In the genomic region with DNA sequence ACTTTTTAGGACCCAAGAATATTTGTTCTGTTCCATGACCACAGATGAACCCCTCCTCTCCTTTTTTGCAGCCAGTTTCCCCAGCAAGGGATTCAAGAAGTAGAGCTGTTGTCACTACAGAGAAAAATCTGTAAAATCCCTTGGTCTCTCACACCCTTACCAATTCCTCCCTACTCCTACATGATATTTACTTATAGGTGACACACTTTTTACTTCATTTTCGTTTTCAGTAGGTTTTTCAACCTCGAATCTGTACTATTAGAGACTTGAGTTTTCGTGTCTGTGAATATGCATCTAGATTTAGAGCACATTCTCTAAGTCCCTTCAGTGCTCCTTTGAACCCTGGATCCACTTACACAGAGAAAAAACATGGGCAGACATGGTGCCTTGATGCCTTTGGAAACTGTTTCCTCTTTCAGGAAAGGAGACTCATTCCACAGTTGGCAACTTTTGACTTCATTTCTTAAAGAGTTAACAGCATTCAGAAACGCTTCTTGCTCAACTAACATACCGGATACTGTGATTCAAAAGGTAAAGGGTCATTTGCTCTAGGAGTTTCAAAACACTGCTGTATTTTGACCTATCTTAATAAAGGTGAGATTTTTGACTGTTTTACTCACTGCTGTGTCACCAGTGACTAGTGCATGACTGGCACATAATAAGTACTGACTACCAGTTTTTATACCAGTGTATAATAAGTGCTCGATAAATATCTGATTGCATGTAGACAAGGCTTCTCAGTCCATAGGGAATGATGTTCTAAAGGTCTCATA, we compare ENCODE assay signal across 10 cellular contexts. TPM values are rescaled to one million over a fixed set of nuclear protein-coding genes. Genes with fewer than 3 reads are reported as not detected.
A peak's percentile ranks its signal among the peaks of the same experiment; 100 is the strongest.
DNase-seq lines count a peak whose midpoint lies in the region; ATAC-seq, FAIRE-seq and TF ChIP-seq lines count a peak whose summit lies in the region.
"Had no signal": no experiment of that assay in that cellular context is flagged by ENCODE, and none has a peak within 500 bp of the region (broad histone marks: within the 10 kb centered on the region; RNA-seq: fewer than 3 reads in every experiment).

No MANE protein-coding gene starts in this region.

- BruUV-seq in endothelial cell of umbilical vein (replicated peaks; lab: Mats Ljungman, UMichigan), result TSS peak; percentile 5

- no peaks in the 10 kb centered on the region for H3K27me3 ChIP-seq in endothelial cell of umbilical vein (ENCODE audit: control insufficient read depth in 2 of 2, insufficient read depth in 2 of 2, low read length in 2 of 2)

- no peaks in the 10 kb centered on the region for H4K20me1 ChIP-seq in endothelial cell of umbilical vein (replicated peaks; ENCODE audit: control insufficient read depth, extremely low read depth, insufficient read depth, low read length)

- POLR2A ChIA-PET in endothelial cell of umbilical vein (lab: Charles Lee), result interaction anchor here (1.0 to 1.7 kb wide), 4 partner anchors 29 to 50 kb away, joined by 3 to 7 read pairs (median 4); no protein-coding TSS in a partner anchor

- intact Hi-C loops in endothelial cell of umbilical vein (cut with micrococcal nuclease), result loop anchor here (2.0 kb wide), 1 partner anchor 47 kb away; no protein-coding TSS in a partner anchor

- DNase-seq in endothelial cell of umbilical vein (ENCODE audit: low read depth, low spot score) (peak; percentile 94), skeletal muscle cell (ENCODE audit: low read depth) (peak; percentile 87), NCI-H446 treated with DMSO at 0.1 percent for 48 hours (lab: John Stamatoyannopoulos, UW) (no peak), nucleus accumbens (lab: John Stamatoyannopoulos, UW) (no peak), NCI-H187 (lab: John Stamatoyannopoulos, UW) (no peak), D341Med (ENCODE audit: low spot score) (no peak)
- DNase-seq: OCI-M1 had no signal

- CTCF ChIA-PET in endothelial cell of umbilical vein (lab: Charles Lee), result interaction anchor here (0.8 to 2.7 kb wide), 13 partner anchors 11 to 108 kb away, joined by 3 to 14 read pairs (median 4); a partner anchor contains a TSS

- peaks cover 32% of the 10 kb centered on the region for H3K79me2 ChIP-seq in endothelial cell of umbilical vein (ENCODE audit: control insufficient read depth, insufficient read depth, low read length)

- no peak for TF ChIP-seq POLR2A in endothelial cell of umbilical vein (IDR thresholded peaks at IDR 0.05; ENCODE audit: low read depth, low read length)

- peak overlapping the region; percentile 37 for H3K4me2 ChIP-seq in endothelial cell of umbilical vein (ENCODE audit: insufficient read depth, low read length)

- peak overlapping the region; percentile 87 for H3K27ac ChIP-seq in endothelial cell of umbilical vein (ENCODE audit: insufficient read depth, low read depth, low read length)

- H3K4me1 ChIP-seq in endothelial cell of umbilical vein (ENCODE audit: control insufficient read depth, extremely low read depth, insufficient read depth, low read length), result peaks cover 77% of the 10 kb centered on the region
- H3K4me1 ChIP-seq: prostate gland had no signal

- no peaks in the 10 kb centered on the region for H3K9me3 ChIP-seq in endothelial cell of umbilical vein (replicated peaks; ENCODE audit: control insufficient read depth, insufficient read depth, low read length)
- H3K9me3 ChIP-seq: prostate gland had no signal

- peak overlapping the region; percentile 87 for H3K9ac ChIP-seq in endothelial cell of umbilical vein (replicated peaks; ENCODE audit: extremely low read depth, insufficient read depth, low read length)

- H3K4me3 ChIP-seq in endothelial cell of umbilical vein (replicated peaks in 1 of 3; ENCODE audit: insufficient read depth in 1 of 3, low read depth in 1 of 3, low read length in 3 of 3) (no peak overlapping the region), skeletal muscle cell (ENCODE audit: low read depth, low read length) (no peak overlapping the region)
- H3K4me3 ChIP-seq: prostate gland had no signal

- no peaks in the 10 kb centered on the region for H3K9me1 ChIP-seq in endothelial cell of umbilical vein (replicated peaks; ENCODE audit: control insufficient read depth, extremely low read depth, insufficient read depth, low read length)

- dilution Hi-C loops in endothelial cell of umbilical vein (cut with MboI; ENCODE audit: extremely low pct_ligation_motif_present, low sequenced_read_pairs), result no loop called here

- TF ChIP-seq CTCF in endothelial cell of umbilical vein (IDR thresholded peaks at IDR 0.05; ENCODE audit: extremely low read depth in 1 of 2, insufficient read depth in 1 of 2, low read depth in 1 of 2, low read length in 2 of 2), result no peak

- FAIRE-seq in endothelial cell of umbilical vein (lab: Jason Lieb, UNC), result peak; percentile 93

- peak; percentile 52 for ATAC-seq in GM19324 (IDR thresholded peaks at IDR 0.05; ENCODE audit: low FRiP score, unreplicated experiment)
- peak; percentile 45 for ATAC-seq in HG03558 (IDR thresholded peaks at IDR 0.05; ENCODE audit: extremely low read depth, unreplicated experiment)

- peaks cover 22 to 42% of the 10 kb centered on the region in 2 experiments for H3K36me3 ChIP-seq in endothelial cell of umbilical vein (ENCODE audit: control insufficient read depth in 2 of 2, extremely low read depth in 1 of 2, insufficient read depth in 2 of 2, low read length in 2 of 2)
- H3K36me3 ChIP-seq: prostate gland had no signal

- no peak overlapping the region for H2AFZ ChIP-seq in endothelial cell of umbilical vein (ENCODE audit: low read depth, low read length)

TF ChIP-seq in endothelial cell of umbilical vein, 7 proteins besides CTCF, POLR2A, EP300 and RAD21:
- TF ChIP-seq JUN (IDR thresholded peaks at IDR 0.05; ENCODE audit: borderline replicate concordance, insufficient read depth, insufficient read length, low read depth) (peak; percentile 92), POLR2AphosphoS5 (IDR thresholded peaks at IDR 0.05; ENCODE audit: insufficient read depth, low read depth, low read length) (peak; percentile 76), MYC (IDR thresholded peaks at IDR 0.05; ENCODE audit: low read depth, low read length) (no peak), FOS (IDR thresholded peaks at IDR 0.05; ENCODE audit: borderline replicate concordance, insufficient read depth, low read length) (peak; percentile 100), GATA2 (IDR thresholded peaks at IDR 0.05; ENCODE audit: insufficient read depth, insufficient read length, low read depth, low read length) (peak; percentile 90)

RNA-seq across cellular contexts. Expression of a gene that starts 50.6 kb away (rescaled TPM):
- 629 TPM in 2 replicates for total RNA-seq in endothelial cell of umbilical vein
- 370 and 384 TPM in 2 replicates for polyA plus RNA-seq in endothelial cell of umbilical vein
- 215 and 257 TPM in 2 replicates for polyA plus RNA-seq in endothelial cell of umbilical vein (2011; cell fraction: cytosol; rRNA removed)
- polyA plus RNA-seq in endothelial cell of umbilical vein (2011; cell fraction: nucleus; rRNA removed), result 1,231 and 1,345 TPM in 2 replicates
- polyA plus RNA-seq in endothelial cell of umbilical vein (2012), result 367 and 381 TPM in 2 replicates
- 1,043 and 1,135 TPM in 2 replicates for polyA minus RNA-seq in endothelial cell of umbilical vein
- polyA minus RNA-seq in endothelial cell of umbilical vein (2011; cell fraction: cytosol; rRNA and poly(A)+ RNA removed), result not detected
- polyA minus RNA-seq in endothelial cell of umbilical vein (2011; cell fraction: nucleus; rRNA and poly(A)+ RNA removed), result 1,955 and 2,229 TPM in 2 replicates

Comparison
In these comparisons a context has a peak if more than half of its experiments do, and no peak if none do; other contexts are left out.
1. DNase-seq: peak in endothelial cell of umbilical vein (single experiment) and skeletal muscle cell (single experiment); none in NCI-H446 treated with DMSO at 0.1 percent for 48 hours (single experiment), nucleus accumbens (0 of 56), NCI-H187 (0 of 2) and D341Med (single experiment).